ENCODE assay signal across 8 cellular contexts in genomic region chr15:74950078-74951000, GRCh38. TPM values are rescaled to one million over a fixed set of nuclear protein-coding genes. Genes with fewer than 3 reads are reported as not detected.
DNase-seq lines count a peak whose midpoint lies in the region; ATAC-seq and TF ChIP-seq lines count a peak whose summit lies in the region.

No MANE protein-coding gene starts in this region.

- peak; percentile 96 for TF ChIP-seq CTCF in PC-3 (conservative IDR thresholded peaks at IDR 0.05; ENCODE audit: low read depth, low read length)
- TF ChIP-seq CTCF in neural crest cell (conservative IDR thresholded peaks at IDR 0.05), result peak; percentile 97

- H3K4me1 Mint-ChIP-seq in neural crest cell, result peaks cover 5% of the 10 kb centered on the region

- H3K36me3 Mint-ChIP-seq in neural crest cell (ENCODE audit: low read depth), result no peaks in the 10 kb centered on the region

- DNase-seq in COR-L47 (lab: John Stamatoyannopoulos, UW), result peak; percentile 62
- DNase-seq in HUDEP-2 (lab: John Stamatoyannopoulos, UW; ENCODE audit: unreplicated experiment in 76 of 76), result peak in 61 of 76 experiments; percentile 4 to 80 (median 52)
- DNase-seq in PC-3, result peak; percentile 90
- DNase-seq in activated T-cell treated with anti-CD3 and anti-CD28 coated beads for 48 hours (ENCODE audit: low read depth), result peak; percentile 68
- DNase-seq in fibroblast of gingiva (ENCODE audit: low read depth), result peak; percentile 49
- DNase-seq in neural crest cell (ENCODE audit: low read depth, low spot score), result peak; percentile 90
- peak; percentile 46 for DNase-seq in stromal cell of bone marrow (ENCODE audit: low read depth)

- peaks cover 13% of the 10 kb centered on the region for H3K27me3 Mint-ChIP-seq in neural crest cell (ENCODE audit: low read depth)

- POLR2A ChIA-PET in PC-3 (lab: Charles Lee; ENCODE audit: unreplicated experiment), result no interaction called here

- no peaks in the 10 kb centered on the region for H3K9me3 ChIP-seq in PC-3 (ENCODE audit: low read length)

- H3K4me1 ChIP-seq in PC-3 (ENCODE audit: insufficient read depth, low read length), result no peaks in the 10 kb centered on the region

- no peaks in the 10 kb centered on the region for H4K20me1 ChIP-seq in PC-3 (ENCODE audit: low read length)

- H3F3A ChIP-seq in PC-3 (ENCODE audit: low read length, unreplicated experiment), result no peaks in the 10 kb centered on the region

- CTCF ChIA-PET in PC-3 (lab: Charles Lee), result interaction anchor here (0.5 to 1.3 kb wide), 4 partner anchors 11 to 179 kb away, joined by 3 to 5 read pairs (median 4); no protein-coding TSS in a partner anchor

- H3K79me2 ChIP-seq in PC-3 (ENCODE audit: low read length), result 0 out of 2 replicates have a peak, but pooled peaks cover 1% of the 10 kb centered on the region

- H3K4me2 ChIP-seq in PC-3 (ENCODE audit: low read length), result no peak overlapping the region

- ATAC-seq in PC-3 (peak; percentile 79), HG02588 (IDR thresholded peaks at IDR 0.05; ENCODE audit: unreplicated experiment) (no peak)

- H3K4me3 ChIP-seq in PC-3 (ENCODE audit: low read length), result no peak overlapping the region

- H3K27ac Mint-ChIP-seq in neural crest cell (ENCODE audit: unreplicated experiment), result no peak overlapping the region

- H3K9ac ChIP-seq in PC-3 (ENCODE audit: low read length), result no peak overlapping the region

- H3K36me3 ChIP-seq in PC-3 (ENCODE audit: low read depth, low read length), result no peaks in the 10 kb centered on the region

- no peaks in the 10 kb centered on the region for H3K9me3 Mint-ChIP-seq in neural crest cell

- no peaks in the 10 kb centered on the region for H3K27me3 ChIP-seq in PC-3 (ENCODE audit: low read length)

- H2AFZ ChIP-seq in PC-3 (ENCODE audit: low read length), result peak overlapping the region; percentile 14; the same call in 1 of the 2 replicates

- BruUV-seq in PC-3 (replicated peaks; lab: Mats Ljungman, UMichigan), result no TSS peak

- intact Hi-C loops in PC-3 (cut with micrococcal nuclease), result loop anchor here (2.0 kb wide), 1 partner anchor 180 kb away; no protein-coding TSS in a partner anchor

- H3K4me3 Mint-ChIP-seq in neural crest cell, result peak overlapping the region; percentile 2

- H3K27ac ChIP-seq in PC-3 (ENCODE audit: low read length), result no peak overlapping the region

- no peaks in the 10 kb centered on the region for H3K9me2 ChIP-seq in PC-3 (replicated peaks; ENCODE audit: low read length)

RNA-seq across cellular contexts. Expression of gene RPP25, which starts 6.2 kb away (rescaled TPM):
- 6.6 and 7.1 TPM in 2 replicates for total RNA-seq in PC-3 (2014; rRNA removed)
- 6.2 and 6.3 TPM in 2 replicates for total RNA-seq in neural crest cell

RNA-seq across cellular contexts. Expression of gene COX5A, which starts 12.5 kb away (rescaled TPM):
- total RNA-seq in PC-3 (2014; rRNA removed), result 109 and 145 TPM in 2 replicates
- 239 and 246 TPM in 2 replicates for total RNA-seq in neural crest cell

RNA-seq across cellular contexts. Expression of gene FAM219B, which starts 43.7 kb away (rescaled TPM):
- total RNA-seq in PC-3 (2014; rRNA removed) (23.8 and 24.3 TPM in 2 replicates), neural crest cell (128 and 138 TPM in 2 replicates)

RNA-seq across cellular contexts. Expression of gene SCAMP5, which starts 45.0 kb away (rescaled TPM):
- 7.0 and 9.0 TPM in 2 replicates for total RNA-seq in PC-3 (2014; rRNA removed)
- 38.8 and 39.4 TPM in 2 replicates for total RNA-seq in neural crest cell
